9 cellular contexts compared by ENCODE assay signal in genomic region chr15:45391746-45392711, GRCh38. TPM values are rescaled to one million over a fixed set of nuclear protein-coding genes. Genes with fewer than 3 reads are reported as not detected.
DNase-seq lines count a peak whose midpoint lies in the region; ATAC-seq, FAIRE-seq and TF ChIP-seq lines count a peak whose summit lies in the region.
"Had no signal": no experiment of that assay in that cellular context is flagged by ENCODE, and none has a peak within 500 bp of the region (broad histone marks: within the 10 kb centered on the region; RNA-seq: fewer than 3 reads in every experiment).

No MANE protein-coding gene starts in this region.

- H3K27me3 ChIP-seq in GM12878 (replicated peaks in 1 of 2; ENCODE audit: control insufficient read depth in 2 of 2, insufficient read depth in 2 of 2, low read length in 1 of 2) = no peaks in the 10 kb centered on the region
- H3K27me3 ChIP-seq in WERI-Rb-1 (ENCODE audit: insufficient read depth, low read depth, severe bottlenecking) = no peaks in the 10 kb centered on the region

- no peaks in the 10 kb centered on the region for H3K36me3 Mint-ChIP-seq in osteocyte (ENCODE audit: unreplicated experiment)

- RAD21 ChIA-PET in GM12878 (lab: Charles Lee; ENCODE audit: unreplicated experiment) = interaction anchor here (0.6 to 4.4 kb wide), 19 partner anchors 8 to 229 kb away, joined by 3 to 27 read pairs (median 4); a partner anchor contains a TSS

- H3K4me1 ChIP-seq in GM12878 (ENCODE audit: control insufficient read depth, insufficient read depth, low read length) = peaks cover 21% of the 10 kb centered on the region

- ATAC-seq in GM19467 (IDR thresholded peaks at IDR 0.05; ENCODE audit: unreplicated experiment) (peak; percentile 93), HG03196 (IDR thresholded peaks at IDR 0.05; ENCODE audit: unreplicated experiment) (peak; percentile 82), GM12878 (peak; percentile 96)

- H3K9me3 Mint-ChIP-seq in osteocyte (ENCODE audit: unreplicated experiment) = no peaks in the 10 kb centered on the region

- intact Hi-C loops in GM12878 (cut with micrococcal nuclease; ENCODE audit: unreplicated experiment) = loop anchor here (2.0 kb wide), 1 partner anchor 21 kb away; no protein-coding TSS in a partner anchor

- WGBS in GM12878 (ENCODE audit: insufficient coverage, insufficient replicate concordance, low lambda C conversion rate, missing lambda C conversion rate) = 2% methylated on average over 7 of the region's 7 CpGs

- no peak overlapping the region for H3K27ac Mint-ChIP-seq in osteocyte (ENCODE audit: unreplicated experiment)

- DNase-seq in GF-D8 (lab: John Stamatoyannopoulos, UW) (peak; percentile 10), GM12878 (ENCODE audit: low read depth, low spot score) (peak; percentile 90), WERI-Rb-1 (no peak), NCI-H82 treated with DMSO at 0.1 percent for 48 hours (lab: John Stamatoyannopoulos, UW; ENCODE audit: unreplicated experiment) (no peak), osteocyte (ENCODE audit: extremely low spot score, unreplicated experiment) (no peak), NCI-H146 treated with DMSO at 0.1 percent for 48 hours (lab: John Stamatoyannopoulos, UW; ENCODE audit: unreplicated experiment) (no peak)
- DNase-seq: NCI-H146 had no signal

- H3K9me3 ChIP-seq in GM12878 (replicated peaks; ENCODE audit: control insufficient read depth, insufficient read depth, low read length) = no peaks in the 10 kb centered on the region
- no peaks in the 10 kb centered on the region for H3K9me3 ChIP-seq in WERI-Rb-1 (ENCODE audit: severe bottlenecking)

- peak overlapping the region; percentile 91 for H3K4me2 ChIP-seq in GM12878 (ENCODE audit: control insufficient read depth, insufficient read depth)

- H3K27ac ChIP-seq in GM12878 (ENCODE audit: control insufficient read depth, insufficient read depth) (peak overlapping the region; percentile 72), WERI-Rb-1 (no peak overlapping the region)

- in situ Hi-C loops in GM12878 (cut with MboI) = loop anchor here (5.0 kb wide), 2 partner anchors 85 to 190 kb away; no protein-coding TSS in a partner anchor

- TF ChIP-seq POLR2A in GM12878 (IDR thresholded peaks at IDR 0.05; ENCODE audit: low read depth, low read length) = no peak

- peak; percentile 76 to 85 for TF ChIP-seq EP300 in GM12878 (IDR thresholded peaks at IDR 0.05; ENCODE audit: borderline replicate concordance in 1 of 2, control insufficient read depth in 1 of 2, low read depth in 2 of 2, low read length in 2 of 2)

- POLR2A ChIA-PET in GM12878 (lab: Charles Lee) = interaction anchor here (0.5 to 3.1 kb wide), 14 partner anchors 9 to 203 kb away, joined by 3 to 19 read pairs (median 6); partner anchors contain the start of gene GATM

- H4K20me1 ChIP-seq in GM12878 (ENCODE audit: control insufficient read depth, insufficient read depth) = no peaks in the 10 kb centered on the region

- FAIRE-seq in GM12878 (lab: Jason Lieb, UNC) = peak; percentile 99

- no peak for TF ChIP-seq RAD21 in GM12878 (IDR thresholded peaks at IDR 0.05; ENCODE audit: insufficient read depth, low read depth, low read length)

- no peaks in the 10 kb centered on the region for H3K79me2 ChIP-seq in GM12878 (ENCODE audit: control insufficient read depth, insufficient read depth, low read length)

- H3K4me1 Mint-ChIP-seq in osteocyte (ENCODE audit: unreplicated experiment) = no peaks in the 10 kb centered on the region

- CTCF ChIA-PET in GM12878 (lab: Yijun Ruan, JAX) = interaction anchor here (0.7 to 5.7 kb wide), 21 partner anchors 9 to 274 kb away, joined by 3 to 81 read pairs (median 5); a partner anchor contains a TSS

- SMC1A ChIA-PET in GM12878 (lab: Charles Lee; ENCODE audit: uncharacterized antibody, unreplicated experiment) = interaction anchor here (0.5 to 5.6 kb wide), 22 partner anchors 10 to 654 kb away, joined by 3 to 46 read pairs (median 4); partner anchors contain the start of genes GATM and SHF

- peaks cover 84% of the 10 kb centered on the region for H3K27me3 Mint-ChIP-seq in osteocyte (ENCODE audit: unreplicated experiment)

- BruUV-seq in GM12878 (replicated peaks; lab: Mats Ljungman, UMichigan) = no TSS peak

- H3K4me3 ChIP-seq in GM12878 (0 out of 2 replicates have a peak overlapping the region, but pooled peaks have one; percentile 11), WERI-Rb-1 (ENCODE audit: low read depth, low read length) (no peak overlapping the region)

- H3K36me3 ChIP-seq in GM12878 (ENCODE audit: control insufficient read depth in 2 of 2, insufficient read depth in 2 of 2, low read length in 1 of 2) = no peaks in the 10 kb centered on the region
- no peaks in the 10 kb centered on the region for H3K36me3 ChIP-seq in WERI-Rb-1

- peak overlapping the region; percentile 28; the same call in 1 of the 2 replicates for H3K9ac ChIP-seq in GM12878 (ENCODE audit: control insufficient read depth, insufficient read depth, low read length)

- H3K4me3 Mint-ChIP-seq in osteocyte (ENCODE audit: unreplicated experiment) = no peak overlapping the region

- TF ChIP-seq CTCF in GM12878 (IDR thresholded peaks at IDR 0.05 in 2 of 3, conservative IDR thresholded peaks at IDR 0.05 in 1 of 3; ENCODE audit: control insufficient read depth in 2 of 3, extremely low read depth in 1 of 3, insufficient read depth in 1 of 3, low read depth in 3 of 3, low read length in 3 of 3) (no peak), WERI-Rb-1 (IDR thresholded peaks at IDR 0.05; ENCODE audit: low read depth, low read length) (no peak), osteocyte (IDR thresholded peaks at IDR 0.05) (no peak)

- H2AFZ ChIP-seq in GM12878 (ENCODE audit: control insufficient read depth, low read depth, low read length) = peak overlapping the region; percentile 86

TF ChIP-seq in GM12878, 131 proteins besides CTCF, POLR2A, EP300 and RAD21 (continues in another document):
- TF ChIP-seq NFIC (IDR thresholded peaks at IDR 0.05; ENCODE audit: low read depth, low read length) = peak; percentile 70; the same call in 1 of the 2 replicates
- TF ChIP-seq MXI1 (IDR thresholded peaks at IDR 0.05; ENCODE audit: low read depth, low read length) = peak; percentile 69
- no peak for TF ChIP-seq FOS (IDR thresholded peaks at IDR 0.05; ENCODE audit: borderline replicate concordance, extremely low read depth, insufficient read length)
- TF ChIP-seq IRF4 (IDR thresholded peaks at IDR 0.05; ENCODE audit: low read depth, low read length) = peak; percentile 68; the same call in 1 of the 2 replicates
- TF ChIP-seq ZNF217 (IDR thresholded peaks at IDR 0.05) = peak; percentile 48; the same call in 1 of the 2 replicates
- no peak for TF ChIP-seq CHD4 (IDR thresholded peaks at IDR 0.05)
- TF ChIP-seq, protein P1, sequence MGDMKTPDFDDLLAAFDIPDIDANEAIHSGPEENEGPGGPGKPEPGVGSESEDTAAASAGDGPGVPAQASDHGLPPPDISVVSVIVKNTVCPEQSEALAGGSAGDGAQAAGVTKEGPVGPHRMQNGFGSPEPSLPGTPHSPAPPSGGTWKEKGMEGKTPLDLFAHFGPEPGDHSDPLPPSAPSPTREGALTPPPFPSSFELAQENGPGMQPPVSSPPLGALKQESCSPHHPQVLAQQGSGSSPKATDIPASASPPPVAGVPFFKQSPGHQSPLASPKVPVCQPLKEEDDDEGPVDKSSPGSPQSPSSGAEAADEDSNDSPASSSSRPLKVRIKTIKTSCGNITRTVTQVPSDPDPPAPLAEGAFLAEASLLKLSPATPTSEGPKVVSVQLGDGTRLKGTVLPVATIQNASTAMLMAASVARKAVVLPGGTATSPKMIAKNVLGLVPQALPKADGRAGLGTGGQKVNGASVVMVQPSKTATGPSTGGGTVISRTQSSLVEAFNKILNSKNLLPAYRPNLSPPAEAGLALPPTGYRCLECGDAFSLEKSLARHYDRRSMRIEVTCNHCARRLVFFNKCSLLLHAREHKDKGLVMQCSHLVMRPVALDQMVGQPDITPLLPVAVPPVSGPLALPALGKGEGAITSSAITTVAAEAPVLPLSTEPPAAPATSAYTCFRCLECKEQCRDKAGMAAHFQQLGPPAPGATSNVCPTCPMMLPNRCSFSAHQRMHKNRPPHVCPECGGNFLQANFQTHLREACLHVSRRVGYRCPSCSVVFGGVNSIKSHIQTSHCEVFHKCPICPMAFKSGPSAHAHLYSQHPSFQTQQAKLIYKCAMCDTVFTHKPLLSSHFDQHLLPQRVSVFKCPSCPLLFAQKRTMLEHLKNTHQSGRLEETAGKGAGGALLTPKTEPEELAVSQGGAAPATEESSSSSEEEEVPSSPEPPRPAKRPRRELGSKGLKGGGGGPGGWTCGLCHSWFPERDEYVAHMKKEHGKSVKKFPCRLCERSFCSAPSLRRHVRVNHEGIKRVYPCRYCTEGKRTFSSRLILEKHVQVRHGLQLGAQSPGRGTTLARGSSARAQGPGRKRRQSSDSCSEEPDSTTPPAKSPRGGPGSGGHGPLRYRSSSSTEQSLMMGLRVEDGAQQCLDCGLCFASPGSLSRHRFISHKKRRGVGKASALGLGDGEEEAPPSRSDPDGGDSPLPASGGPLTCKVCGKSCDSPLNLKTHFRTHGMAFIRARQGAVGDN (IDR thresholded peaks at IDR 0.05) = peak; percentile 80
- TF ChIP-seq ZBED1 (IDR thresholded peaks at IDR 0.05; ENCODE audit: borderline replicate concordance) = peak; percentile 49; the same call in 1 of the 2 replicates
- peak; percentile 70 for TF ChIP-seq MEF2B (IDR thresholded peaks at IDR 0.05; ENCODE audit: partially characterized antibody, poor library complexity, severe bottlenecking)
- 0 out of 2 replicates have a peak, but pooled peaks have one; percentile 67 for TF ChIP-seq DPF2 (IDR thresholded peaks at IDR 0.05)

RNA-seq across cellular contexts. Expression of gene GATM, which starts 13.7 kb away (rescaled TPM):
- total RNA-seq in GM12878 (2013; cell fraction: nucleolus; rRNA removed) = 72.5 and 76.6 TPM in 2 replicates
- total RNA-seq in GM12878 (2014; rRNA removed) (71.2 and 75.6 TPM in 2 replicates), GM12878 (2014; rRNA removed; fragmentation: Illumina TruSeq; extraction: Trizol) (39.2 and 41.3 TPM in 2 replicates), GM12878 (2021) (37.1 and 42.5 TPM in 2 replicates), osteocyte (not detected in 2 replicates)
- polyA plus RNA-seq in GM12878 (2011; ENCODE audit: low read depth) = 36.9 TPM
- polyA plus RNA-seq in GM12878 (2011; rRNA removed) (83.1 and 89.9 TPM in 2 replicates), GM12878 (2014; fragmentation: Illumina TruSeq; extraction: Trizol) (50.8 and 60.7 TPM in 2 replicates), GM12878 (2014; fragmentation: Nextera tagmentation; extraction: Ambion mirVana) (10 to 100 TPM; 11.7 to 17.6 TPM), GM12878 (2014; rRNA removed) (63.8 and 65.6 TPM in 2 replicates), GM12878 (2016; fragmentation: Nextera tagmentation; extraction: Ambion mirVana) (10 to 100 TPM; 22.8 to 23.1 TPM)
- polyA plus RNA-seq in GM12878 (2011; cell fraction: cytosol; rRNA removed) = 52.4 and 57.8 TPM in 2 replicates
- 33.5 and 44.4 TPM in 2 replicates for polyA plus RNA-seq in GM12878 (2011; cell fraction: nucleus; rRNA removed)
- 34.3 and 58.1 TPM in 2 replicates for polyA plus RNA-seq in GM12878 (2012)
- 44.1 and 51.5 TPM in 2 replicates for polyA minus RNA-seq in GM12878 (2011; rRNA and poly(A)+ RNA removed)
- polyA minus RNA-seq in GM12878 (2011; cell fraction: cytosol; rRNA and poly(A)+ RNA removed) = 17.6 and 18.3 TPM in 2 replicates
- polyA minus RNA-seq in GM12878 (2011; cell fraction: nucleus; rRNA and poly(A)+ RNA removed) = 17.9 and 25.3 TPM in 2 replicates

Comparison
In these comparisons a context has a peak if more than half of its experiments do, and no peak if none do; other contexts are left out.
1. DNase-seq: peak in GF-D8 (single experiment) and GM12878 (single experiment); none in WERI-Rb-1 (single experiment), NCI-H82 treated with DMSO at 0.1 percent for 48 hours (single experiment), osteocyte (single experiment) and NCI-H146 treated with DMSO at 0.1 percent for 48 hours (single experiment).
2. RNA of gene GATM, which starts 13.7 kb away (total RNA-seq): 37.1 to 76.6 TPM in GM12878; not detected in osteocyte; every median in the first group is over 10 times any median in the second.
3. Peak in every context shown above with its lines, with median percentiles within 50 percentile points of each other: ATAC-seq.